In the genomic region with DNA sequence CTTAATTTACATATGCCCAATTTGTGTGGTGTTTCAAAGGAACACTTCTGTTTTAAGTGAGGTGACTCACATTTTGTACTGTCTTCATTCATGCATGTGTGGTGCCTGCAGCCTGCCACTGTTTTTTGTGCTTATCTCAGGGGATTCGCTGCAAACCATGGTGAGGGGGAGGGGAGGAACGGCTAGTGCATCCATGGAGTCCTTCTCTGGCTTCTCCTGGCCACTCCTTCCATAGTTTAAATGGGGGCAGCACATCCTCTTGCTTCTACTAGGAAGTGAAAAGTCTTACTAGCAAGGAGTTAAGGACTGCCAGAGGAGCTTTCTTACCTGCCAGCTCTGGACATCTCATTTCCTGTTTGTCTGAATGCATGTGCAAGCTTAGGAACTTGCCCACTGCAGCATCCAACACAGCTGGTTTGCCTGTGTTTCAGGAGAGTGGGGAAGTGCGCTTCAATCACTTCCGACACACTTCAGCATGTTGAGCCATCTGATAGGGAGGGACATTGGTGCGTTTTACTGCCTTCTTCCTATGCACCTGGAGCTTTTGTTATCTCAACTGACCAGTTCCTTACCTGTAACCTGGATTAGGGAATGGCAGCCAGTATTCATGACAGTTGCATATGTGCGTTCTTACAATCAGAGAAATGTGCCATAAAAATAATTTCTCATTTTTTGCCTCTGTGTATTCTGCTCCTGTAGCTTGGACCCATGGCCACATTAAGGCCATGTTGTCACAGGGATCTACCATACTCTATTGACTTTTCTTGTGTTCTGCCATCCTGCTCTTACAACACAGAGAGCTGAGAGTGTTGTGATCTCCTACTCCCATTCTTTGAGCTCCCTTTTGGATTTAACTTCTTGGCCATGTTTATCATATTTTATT, we compare ENCODE assay signal across 8 cellular contexts.
A peak's percentile ranks its signal among the peaks of the same experiment; 100 is the strongest.
DNase-seq lines count a peak whose midpoint lies in the region; ATAC-seq and TF ChIP-seq lines count a peak whose summit lies in the region.

No MANE protein-coding gene starts in this region.

- H3K27ac ChIP-seq in coronary artery: no peak overlapping the region

- TF ChIP-seq CTCF in GM06990 (IDR thresholded peaks at IDR 0.05; ENCODE audit: insufficient read depth, low read length, poor library complexity, severe bottlenecking): no peak
- TF ChIP-seq CTCF in coronary artery (IDR thresholded peaks at IDR 0.05): no peak

- no peaks in the 10 kb centered on the region for H3K36me3 ChIP-seq in GM06990 (ENCODE audit: control insufficient read depth, insufficient read depth, low read length)

- H3K4me3 ChIP-seq in GM06990 (replicated peaks; ENCODE audit: low read depth, low read length): no peak overlapping the region
- no peak overlapping the region for H3K4me3 ChIP-seq in coronary artery

- no peaks in the 10 kb centered on the region for H3K9me3 Mint-ChIP-seq in activated naive CD4-positive, alpha-beta T cell treated with anti-CD3 and anti-CD28 coated beads, Interleukin-2, amount 50 U/mL, for 72 hours

- peaks cover 0 to 7% of the 10 kb centered on the region in 2 donors for H3K36me3 Mint-ChIP-seq in activated naive CD4-positive, alpha-beta T cell treated with anti-CD3 and anti-CD28 coated beads, Interleukin-2, amount 50 U/mL, for 72 hours

- peak; percentile 80 for ATAC-seq in GM19455 (IDR thresholded peaks at IDR 0.05; ENCODE audit: unreplicated experiment)
- peak; percentile 50 for ATAC-seq in HG03439 (IDR thresholded peaks at IDR 0.05; ENCODE audit: unreplicated experiment)
- ATAC-seq in activated naive CD4-positive, alpha-beta T cell treated with anti-CD3 and anti-CD28 coated beads, Interleukin-2, amount 50 U/mL, for 72 hours: peak; percentile 69

- DNase-seq in GM06990 (ENCODE audit: extremely low read depth, insufficient read length) (peak; percentile 66), retina (peak; percentile 49), UCSD-AML1 (lab: John Stamatoyannopoulos, UW; ENCODE audit: unreplicated experiment) (no peak), coronary artery (ENCODE audit: low spot score) (no peak), LoVo (ENCODE audit: low spot score) (no peak)
- DNase-seq in activated naive CD4-positive, alpha-beta T cell treated with anti-CD3 and anti-CD28 coated beads, Interleukin-2, amount 50 U/mL, for 72 hours (ENCODE audit: low spot score in 2 of 2): no peak

- peak overlapping the region in 1 of 2 donors; percentile 35 for H3K27ac Mint-ChIP-seq in activated naive CD4-positive, alpha-beta T cell treated with anti-CD3 and anti-CD28 coated beads, Interleukin-2, amount 50 U/mL, for 72 hours

- H3K27me3 ChIP-seq in GM06990 (replicated peaks; ENCODE audit: control insufficient read depth, insufficient read depth, low read length): no peaks in the 10 kb centered on the region

Comparison
In these comparisons a context has a peak if more than half of its experiments do, and no peak if none do; other contexts are left out.
1. DNase-seq: peak in GM06990 (single experiment) and retina (single experiment); none in activated naive CD4-positive, alpha-beta T cell treated with anti-CD3 and anti-CD28 coated beads, Interleukin-2, amount 50 U/mL, for 72 hours (0 of 2), UCSD-AML1 (single experiment), coronary artery (single experiment) and LoVo (single experiment).
2. Peak in every context shown above with its lines, with median percentiles within 50 percentile points of each other: ATAC-seq.